Comparison of ENCODE assay signal across 8 cellular contexts in the genomic region with DNA sequence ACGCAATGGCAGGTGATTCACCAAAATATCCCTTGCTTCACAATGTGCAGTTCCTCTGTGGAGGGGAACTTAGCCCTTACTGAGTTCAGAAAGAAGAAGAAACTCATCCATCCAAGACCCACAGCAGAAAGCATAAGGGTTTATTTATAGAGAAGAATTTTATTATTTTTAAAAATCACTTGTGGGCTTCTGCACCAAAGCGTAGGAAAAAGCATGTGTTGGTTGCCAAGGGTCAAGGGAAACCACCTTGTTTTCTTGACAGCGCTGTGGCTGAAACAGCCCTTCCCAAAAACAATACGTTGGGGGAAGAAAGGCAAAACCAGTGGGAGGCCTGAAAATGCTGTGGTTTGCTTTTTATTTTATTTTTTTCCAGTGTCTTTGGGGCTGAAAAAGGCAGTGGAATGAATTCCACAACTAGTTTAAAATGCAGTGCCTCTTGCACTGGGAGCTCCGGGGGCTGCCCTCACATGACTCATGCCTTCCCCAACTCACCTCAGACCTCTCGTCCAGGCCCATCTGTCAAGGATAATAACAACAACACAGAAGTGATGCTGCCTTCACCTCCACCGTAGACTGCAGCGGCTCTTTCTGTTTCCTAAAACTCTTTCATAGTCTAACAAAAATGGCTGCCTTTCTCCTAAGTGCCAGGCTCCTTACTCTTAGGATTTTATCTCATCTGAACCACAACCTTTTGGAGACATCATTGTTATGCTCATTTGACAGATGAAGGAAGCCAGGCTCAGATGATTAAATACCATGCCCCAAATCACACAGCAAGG.
A peak's percentile ranks its signal among the peaks of the same experiment; 100 is the strongest.
DNase-seq lines count a peak whose midpoint lies in the region; ATAC-seq and TF ChIP-seq lines count a peak whose summit lies in the region.

No MANE protein-coding gene starts in this region.

- CTCF ChIA-PET in OCI-LY7 (lab: Charles Lee; ENCODE audit: unreplicated experiment), result no interaction called here

- no peak for TF ChIP-seq CTCF in OCI-LY7 (conservative IDR thresholded peaks at IDR 0.05; ENCODE audit: low read length)

- POLR2A ChIA-PET in OCI-LY7 (lab: Charles Lee), result no interaction called here

- H3K9me2 ChIP-seq in OCI-LY7 (ENCODE audit: insufficient read depth, low read length), result no peaks in the 10 kb centered on the region

- intact Hi-C loops in OCI-LY7 (cut with micrococcal nuclease; ENCODE audit: unreplicated experiment) (no loop called here), cardiac septum (cut with DNase I) (no loop called here)

- ATAC-seq in GM21515 (IDR thresholded peaks at IDR 0.05; ENCODE audit: unreplicated experiment), result peak; percentile 53

- H2AFZ ChIP-seq in OCI-LY7 (ENCODE audit: low read length), result peak overlapping the region; percentile 28; the same call in 1 of the 2 replicates

- BruUV-seq in OCI-LY7 (replicated peaks; lab: Mats Ljungman, UMichigan), result no TSS peak

- H3K36me3 ChIP-seq in OCI-LY7 (ENCODE audit: insufficient read depth, low read length), result no peaks in the 10 kb centered on the region

- DNase-seq in Daoy (ENCODE audit: low read depth) (peak; percentile 38), OCI-LY7 (ENCODE audit: low spot score) (no peak), islet precursor cell (peak; percentile 83), SW480 (ENCODE audit: low spot score) (no peak), SKM-1 (lab: John Stamatoyannopoulos, UW; ENCODE audit: unreplicated experiment) (no peak), NCI-H2196 treated with DMSO at 0.1 percent for 48 hours (lab: John Stamatoyannopoulos, UW; ENCODE audit: unreplicated experiment) (no peak), cardiac septum (ENCODE audit: low spot score) (no peak)

- H4K20me1 ChIP-seq in OCI-LY7 (ENCODE audit: insufficient read depth, low read length), result no peaks in the 10 kb centered on the region

- no peak overlapping the region for H3K27ac ChIP-seq in OCI-LY7 (ENCODE audit: low read depth, low read length, poor library complexity, severe bottlenecking)

- H3K4me2 ChIP-seq in OCI-LY7 (ENCODE audit: low read length), result no peak overlapping the region

- H3K4me1 ChIP-seq in OCI-LY7 (ENCODE audit: insufficient read depth, low read length, poor library complexity, severe bottlenecking), result no peaks in the 10 kb centered on the region

- no peaks in the 10 kb centered on the region for H3K9me3 ChIP-seq in OCI-LY7 (ENCODE audit: low read length)

- H3K4me3 ChIP-seq in OCI-LY7 (ENCODE audit: low read depth, low read length, poor library complexity, severe bottlenecking), result no peak overlapping the region

- H3K79me2 ChIP-seq in OCI-LY7 (ENCODE audit: insufficient read depth, low read depth, low read length), result no peaks in the 10 kb centered on the region

Comparison
In these comparisons a context has a peak if more than half of its experiments do, and no peak if none do; other contexts are left out.
1. DNase-seq: peak in Daoy (single experiment) and islet precursor cell (single experiment); none in OCI-LY7 (single experiment), SW480 (single experiment), SKM-1 (single experiment), NCI-H2196 treated with DMSO at 0.1 percent for 48 hours (single experiment) and cardiac septum (single experiment).